In the genomic region with DNA sequence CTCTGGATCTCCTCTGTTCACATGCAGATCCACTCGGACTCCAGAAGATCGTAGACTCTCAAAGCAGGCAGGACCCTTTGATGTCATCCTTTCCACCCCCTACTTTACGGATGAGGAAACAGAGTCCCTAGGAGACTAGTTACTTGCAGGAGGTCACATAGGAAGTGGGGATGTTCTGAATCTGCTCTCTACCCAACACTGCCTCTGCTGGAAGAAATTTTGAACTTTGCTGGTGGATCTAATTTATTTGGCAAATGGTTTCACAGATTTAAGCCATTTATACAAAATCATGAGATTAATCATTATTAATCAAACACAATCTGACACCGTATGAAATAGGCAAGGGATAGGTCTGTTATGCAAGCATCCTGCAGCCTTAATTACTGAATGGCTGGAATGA, we compare ENCODE assay signal across 8 cellular contexts. TPM values are rescaled to one million over a fixed set of nuclear protein-coding genes. Genes with fewer than 3 reads are reported as not detected.
DNase-seq lines count a peak whose midpoint lies in the region; FAIRE-seq and TF ChIP-seq lines count a peak whose summit lies in the region.

No MANE protein-coding gene starts in this region.

- TF ChIP-seq POLR2A in GM12892 (IDR thresholded peaks at IDR 0.05; ENCODE audit: low read depth, low read length) = no peak

- H3K36me3 ChIP-seq in bronchial epithelial cell (ENCODE audit: control insufficient read depth, insufficient read depth, low read length) = no peaks in the 10 kb centered on the region

- no peaks in the 10 kb centered on the region for H3K27me3 ChIP-seq in bronchial epithelial cell (ENCODE audit: control insufficient read depth, insufficient read depth, low read length)

- H3K36me3 Mint-ChIP-seq in mesothelial cell of epicardium = no peaks in the 10 kb centered on the region

- FAIRE-seq in bronchial epithelial cell (lab: Jason Lieb, UNC) (no peak), GM12892 (lab: Jason Lieb, UNC) (no peak)

- no peaks in the 10 kb centered on the region for H3K9me3 Mint-ChIP-seq in mesothelial cell of epicardium

- H3K4me3 ChIP-seq in LNCaP clone FGC (ENCODE audit: low read depth, low read length) = no peak overlapping the region
- no peak overlapping the region for H3K4me3 ChIP-seq in bronchial epithelial cell (ENCODE audit: low read depth, low read length)

- H3K4me3 Mint-ChIP-seq in mesothelial cell of epicardium = no peak overlapping the region

- peak; percentile 58 for DNase-seq in DMS53 (lab: John Stamatoyannopoulos, UW)
- DNase-seq in LNCaP clone FGC (ENCODE audit: low read depth) = no peak
- peak; percentile 46 for DNase-seq in bronchial epithelial cell (ENCODE audit: low read depth)
- DNase-seq in mesothelial cell of epicardium (ENCODE audit: low spot score in 2 of 2, unreplicated experiment in 2 of 2) = no peak
- no peak for DNase-seq in activated naive CD4-positive, alpha-beta T cell treated with Interleukin-2 at 50 U/mL for 16 hours
- DNase-seq in germinal center (ENCODE audit: low spot score) = no peak
- no peak for DNase-seq in GOT3 (lab: John Stamatoyannopoulos, UW)
- DNase-seq in GM12892 (ENCODE audit: insufficient read length) = no peak

- H3K4me1 Mint-ChIP-seq in mesothelial cell of epicardium = no peaks in the 10 kb centered on the region

- TF ChIP-seq CTCF in LNCaP clone FGC (IDR thresholded peaks at IDR 0.05; ENCODE audit: control insufficient read depth, extremely low read depth, insufficient read depth) (peak; percentile 40), bronchial epithelial cell (IDR thresholded peaks at IDR 0.05; ENCODE audit: insufficient read depth, low read length, severe bottlenecking) (peak; percentile 47), mesothelial cell of epicardium (IDR thresholded peaks at IDR 0.05; ENCODE audit: unreplicated experiment) (peak; percentile 46)

- H3K27ac Mint-ChIP-seq in mesothelial cell of epicardium = no peak overlapping the region

- H3K27me3 Mint-ChIP-seq in mesothelial cell of epicardium (ENCODE audit: low read depth) = peaks cover 17% of the 10 kb centered on the region

RNA-seq across cellular contexts. Expression of a gene that starts 55.0 kb away (rescaled TPM):
- total RNA-seq in bronchial epithelial cell (54.0 and 73.2 TPM in 2 replicates), mesothelial cell of epicardium (65.2 to 69.0 TPM (median 68.1 TPM) in 3 replicates)
- 24.6 TPM for polyA plus RNA-seq in GM12892 (2012; ENCODE audit: missing spikeins)

Comparison
In these comparisons a context has a peak if more than half of its experiments do, and no peak if none do; other contexts are left out.
1. DNase-seq: peak in DMS53 (single experiment) and bronchial epithelial cell (single experiment); none in LNCaP clone FGC (single experiment), mesothelial cell of epicardium (0 of 2), activated naive CD4-positive, alpha-beta T cell treated with Interleukin-2 at 50 U/mL for 16 hours (single experiment), germinal center (single experiment), GOT3 (single experiment) and GM12892 (single experiment).
2. Peak in every context shown above with its lines, with median percentiles within 50 percentile points of each other: CTCF ChIP-seq.